ENCODE assay signal across 10 cellular contexts in the genomic region with DNA sequence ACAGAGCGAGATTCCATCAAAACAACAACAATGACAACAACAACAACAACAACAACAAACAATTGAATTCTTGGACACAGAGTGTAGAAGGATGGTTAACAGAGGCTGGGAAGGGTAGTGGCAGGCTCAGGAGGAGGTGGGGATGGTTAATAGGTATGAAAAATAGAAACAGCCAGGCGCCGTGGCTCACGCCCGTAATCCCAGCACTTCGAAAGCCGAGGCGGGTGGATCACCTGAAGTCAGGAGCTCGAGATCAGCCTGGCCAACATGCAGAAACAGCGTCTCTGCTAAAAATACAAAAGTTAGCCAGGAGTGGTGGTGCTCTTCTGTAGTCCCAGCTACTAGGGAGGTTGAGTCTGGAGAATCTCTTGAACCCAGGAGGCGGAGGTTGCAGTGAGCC.
"Had no signal": no experiment of that assay in that cellular context is flagged by ENCODE, and none has a peak within 500 bp of the region (broad histone marks: within the 10 kb centered on the region; RNA-seq: fewer than 3 reads in every experiment).

No MANE protein-coding gene starts in this region.

- H2AFZ ChIP-seq: GM23248 had no signal

- ATAC-seq: HCT116 had no signal

- H3K27ac ChIP-seq: GM23248 had no signal

- FAIRE-seq: H1, H54 had no signal

- DNase-seq: GM23248, GOT3, H7, H9, HCEC 1CT, HFFc6 had no signal

- H3K4me1 ChIP-seq: HAP-1 had no signal

- H3K9me3 ChIP-seq: HAP-1 had no signal

- H3K9me3 Mint-ChIP-seq: HFFc6 had no signal

- H3K4me3 ChIP-seq: GM23248, HAP-1 had no signal

- H3K36me3 ChIP-seq: HAP-1 had no signal

- H3K27ac Mint-ChIP-seq: HFFc6 had no signal

- H3K4me3 Mint-ChIP-seq: H9, HFFc6 had no signal
